ENCODE assay signal across 27 cellular contexts in the genomic region with DNA sequence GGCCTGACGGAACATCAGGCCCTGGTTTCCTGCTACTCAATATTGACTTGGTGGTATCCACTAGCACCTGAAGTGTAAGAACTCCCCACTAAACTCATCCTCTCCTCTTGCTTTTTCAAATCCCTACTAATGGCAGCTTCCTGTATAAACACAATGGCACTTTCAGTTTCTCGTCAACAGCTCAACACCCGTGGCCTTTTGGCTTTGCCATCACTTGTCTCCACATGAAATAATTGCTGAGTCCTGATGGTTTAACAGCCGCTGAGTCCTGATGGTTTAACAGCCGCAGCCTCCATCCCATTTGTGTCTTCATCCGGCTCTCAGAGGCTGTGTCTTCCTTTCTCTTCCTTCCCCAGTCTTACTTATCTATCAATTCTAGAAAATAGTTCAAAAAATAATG.
"Had no signal": no experiment of that assay in that cellular context is flagged by ENCODE, and none has a peak within 500 bp of the region (broad histone marks: within the 10 kb centered on the region; RNA-seq: fewer than 3 reads in every experiment).

No MANE protein-coding gene starts in this region.

- H3K27me3 ChIP-seq: brain microvascular endothelial cell, stomach, suprapubic skin, tibial artery, upper lobe of right lung had no signal

- H3K9me3 ChIP-seq: suprapubic skin, upper lobe of right lung had no signal

- H3K27ac ChIP-seq: brain microvascular endothelial cell, coronary artery, stomach, suprapubic skin, tibial artery, upper lobe of right lung, WERI-Rb-1 had no signal

- ATAC-seq: activated CD4-positive, CD25-positive, alpha-beta regulatory T cell treated with anti-CD3 and anti-CD28 coated beads, Interleukin-2, amount 50 U/mL, for 24 hours; activated T-helper 17 cell treated with anti-CD3 and anti-CD28 coated beads, Interleukin-2, amount 50 U/mL, for 72 hours; effector memory CD8-positive, alpha-beta T cell; left cardiac atrium; naive thymus-derived CD8-positive, alpha-beta T cell; sciatic nerve; stimulated activated naive B cell treated with anti-CD40 and anti-IgM and Interleukin-4, amounts not matched to agents 10 μg/mL and 1 μg/mL and 100 μg/mL, for 72 hours; upper lobe of right lung had no signal

- H3K36me3 ChIP-seq: brain microvascular endothelial cell, stomach, suprapubic skin, tibial artery, upper lobe of right lung, WERI-Rb-1 had no signal

- H3K4me3 ChIP-seq: coronary artery, stomach, suprapubic skin, tibial artery, upper lobe of right lung had no signal

- DNase-seq: activated CD4-positive, alpha-beta T cell treated with anti-CD3 and anti-CD28 coated beads for 48 hours; activated CD4-positive, alpha-beta T cell treated with anti-CD3 and anti-CD28 coated beads, Interleukin-2, amount 50 U/mL, for 48 hours; activated CD8-positive, alpha-beta memory T cell treated with anti-CD3 and anti-CD28 coated beads, Interleukin-2, amount 50 U/mL, for 4 hours; activated gamma-delta T cell treated with Interleukin-2 at 50 U/mL for 16 hours; activated naive CD4-positive, alpha-beta T cell treated with anti-CD3 and anti-CD28 coated beads, Interleukin-2, amount 50 U/mL, for 16 hours; activated T-cell treated with anti-CD3 and anti-CD28 coated beads, Interleukin-2, amount 50 U/mL, for 24 hours; amniotic stem cell; brain microvascular endothelial cell; effector memory CD8-positive, alpha-beta T cell; hippocampal formation; left cardiac atrium; naive thymus-derived CD8-positive, alpha-beta T cell; small intestine; stimulated activated CD4-positive, alpha-beta T cell treated with anti-CD3 and anti-CD28 coated beads, Interleukin-1b, Interleukin-23, amount 100 ng/mL, for 48 hours; stimulated activated CD4-positive, alpha-beta T cell treated with anti-CD3 and anti-CD28 coated beads, Interleukin-4, amount 100 ng/mL, for 4 hours; stimulated activated CD8-positive, alpha-beta memory T cell treated with anti-CD3 and anti-CD28 coated beads, Interleukin-4, amount 100 ng/mL, for 48 hours; stimulated activated naive B cell treated with anti-CD40 and anti-IgM and Interleukin-4, amounts not matched to agents 10 μg/mL and 1 μg/mL and 100 μg/mL, for 72 hours; stomach; T-helper 9 cell; tibial artery; upper lobe of right lung; WERI-Rb-1 had no signal

- H3K4me1 ChIP-seq: stomach had no signal
